In genomic region chr20:46108435-46108841, GRCh38 we compare ENCODE assay signal across 10 cellular contexts. TPM values are rescaled to one million over a fixed set of nuclear protein-coding genes. Genes with fewer than 3 reads are reported as not detected.
DNase-seq lines count a peak whose midpoint lies in the region; ATAC-seq, FAIRE-seq and TF ChIP-seq lines count a peak whose summit lies in the region.
"Had no signal": no experiment of that assay in that cellular context is flagged by ENCODE, and none has a peak within 500 bp of the region (broad histone marks: within the 10 kb centered on the region; RNA-seq: fewer than 3 reads in every experiment).

No MANE protein-coding gene starts in this region.

- TF ChIP-seq CTCF in GM12873 (IDR thresholded peaks at IDR 0.05; ENCODE audit: insufficient read depth, low read depth, low read length, missing control alignments) (peak; percentile 30), OCI-LY7 (conservative IDR thresholded peaks at IDR 0.05; ENCODE audit: low read length) (no peak)

- H3K36me3 ChIP-seq in OCI-LY7 (ENCODE audit: insufficient read depth, low read length), result no peaks in the 10 kb centered on the region

- H3K9me2 ChIP-seq in OCI-LY7 (ENCODE audit: insufficient read depth, low read length), result no peaks in the 10 kb centered on the region

- no peak for FAIRE-seq in H54 (lab: Jason Lieb, UNC)

- no TSS peak for BruUV-seq in OCI-LY7 (replicated peaks; lab: Mats Ljungman, UMichigan)

- no peak for TF ChIP-seq POLR2A in H54 (IDR thresholded peaks at IDR 0.05; ENCODE audit: low read depth, low read length)

- POLR2A ChIA-PET in OCI-LY7 (lab: Charles Lee), result no interaction called here

- intact Hi-C loops in OCI-LY7 (cut with micrococcal nuclease; ENCODE audit: unreplicated experiment), result no loop called here

- H3K79me2 ChIP-seq in OCI-LY7 (ENCODE audit: insufficient read depth, low read depth, low read length), result no peaks in the 10 kb centered on the region

- CTCF ChIA-PET in OCI-LY7 (lab: Charles Lee; ENCODE audit: unreplicated experiment), result no interaction called here

- H3K4me2 ChIP-seq in OCI-LY7 (ENCODE audit: low read length), result peak overlapping the region; percentile 25

- no peaks in the 10 kb centered on the region for H3K9me3 ChIP-seq in OCI-LY7 (ENCODE audit: low read length)
- H3K9me3 ChIP-seq: psoas muscle had no signal

- ATAC-seq in GM19455 (IDR thresholded peaks at IDR 0.05; ENCODE audit: unreplicated experiment) (peak; percentile 81), HG03064 (IDR thresholded peaks at IDR 0.05; ENCODE audit: low read depth, unreplicated experiment) (peak; percentile 76)
- ATAC-seq: psoas muscle had no signal

- H4K20me1 ChIP-seq in OCI-LY7 (ENCODE audit: insufficient read depth, low read length), result no peaks in the 10 kb centered on the region

- H3K27ac ChIP-seq in OCI-LY7 (ENCODE audit: low read depth, low read length, poor library complexity, severe bottlenecking), result no peak overlapping the region
- H3K27ac ChIP-seq: psoas muscle had no signal

- no peak overlapping the region for H3K4me3 ChIP-seq in OCI-LY7 (ENCODE audit: low read depth, low read length, poor library complexity, severe bottlenecking)
- H3K4me3 ChIP-seq: psoas muscle had no signal

- H2AFZ ChIP-seq in OCI-LY7 (ENCODE audit: low read length), result peak overlapping the region; percentile 6; the same call in 1 of the 2 replicates

- peaks cover 24% of the 10 kb centered on the region for H3K4me1 ChIP-seq in OCI-LY7 (ENCODE audit: insufficient read depth, low read length, poor library complexity, severe bottlenecking)
- H3K4me1 ChIP-seq: psoas muscle had no signal

- DNase-seq in OCI-LY7 (ENCODE audit: low spot score) (peak; percentile 44), amygdala (lab: John Stamatoyannopoulos, UW) (no peak), GF-D8 (lab: John Stamatoyannopoulos, UW) (no peak), H54 (ENCODE audit: insufficient read length, low spot score) (no peak)
- no peak for DNase-seq in activated CD8-positive, alpha-beta memory T cell treated with anti-CD3 and anti-CD28 coated beads for 24 hours
- DNase-seq: CD4-positive, alpha-beta T cell; psoas muscle had no signal

RNA-seq across cellular contexts. Expression of gene CD40, which starts 9.7 kb away (rescaled TPM):
- 23.0 and 34.7 TPM in 2 replicates for total RNA-seq in OCI-LY7 (2014; rRNA removed; shearing (Covaris generic))
- total RNA-seq in OCI-LY7 (2022), result 64.2 and 71.6 TPM in 2 replicates

RNA-seq across cellular contexts. Expression of gene NCOA5, which starts 18.7 kb away (rescaled TPM):
- total RNA-seq in OCI-LY7 (2014; rRNA removed; shearing (Covaris generic)), result 21.8 and 23.4 TPM in 2 replicates
- 29.1 and 33.7 TPM in 2 replicates for total RNA-seq in OCI-LY7 (2022)
